In the genomic region with DNA sequence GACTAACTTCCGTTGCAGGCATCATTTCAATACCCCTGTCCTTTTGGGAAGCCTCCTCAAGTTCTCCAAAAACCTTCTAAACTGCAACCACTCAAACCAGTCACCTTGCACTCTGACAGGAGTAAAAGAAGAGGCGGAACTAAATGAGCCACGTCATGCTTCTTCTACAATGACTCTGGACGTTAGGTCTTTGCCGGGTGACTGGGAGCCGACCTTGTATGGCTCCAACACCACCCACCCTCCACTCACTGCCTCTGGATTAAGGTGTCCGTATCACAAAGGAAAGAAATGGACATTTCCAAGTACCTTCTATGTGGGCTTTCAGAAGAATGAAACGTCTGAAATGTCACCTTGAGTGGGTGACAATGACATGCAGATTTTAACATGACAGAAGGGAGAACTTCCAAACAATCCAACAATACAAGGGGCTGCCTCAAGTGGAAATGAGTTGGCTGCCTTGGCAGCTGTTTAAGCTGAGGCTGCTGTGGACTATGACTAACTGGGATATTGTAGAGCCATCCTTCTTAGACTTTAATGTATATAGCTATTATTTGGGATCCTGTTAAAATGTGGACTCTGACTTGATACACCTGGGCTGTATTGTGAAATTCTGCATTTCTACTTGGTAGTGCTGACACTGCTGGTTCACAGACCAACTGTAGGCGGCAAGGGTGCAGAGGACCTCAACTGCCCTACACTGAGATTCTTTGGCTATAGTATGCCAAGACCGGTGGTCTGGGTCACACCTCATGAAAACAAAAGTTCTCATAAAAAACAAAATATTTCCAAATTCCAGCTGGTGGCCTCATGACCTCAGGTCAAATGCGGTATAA, we compare ENCODE assay signal across 2 cellular contexts.
TF ChIP-seq lines count a peak whose summit lies in the region.

No MANE protein-coding gene starts in this region.

TF ChIP-seq in liver, 16 proteins besides CTCF, POLR2A, EP300 and RAD21 (continued from another document):
- TF ChIP-seq REST (IDR thresholded peaks at IDR 0.05) (no peak), SP1 (IDR thresholded peaks at IDR 0.05) (no peak), TAF1 (conservative IDR thresholded peaks at IDR 0.05) (no peak), HNF4A (conservative IDR thresholded peaks at IDR 0.05) (peak; percentile 38 to 48)
TF ChIP-seq in liver: peak in this region for 2.

TF ChIP-seq in SK-N-SH treated with all-trans-retinoic acid at 6 μM for 48 hours, 23 proteins besides CTCF, POLR2A, EP300 and RAD21 (continued from another document):
- TF ChIP-seq PATZ1 (CRISPR knock-in tag; IDR thresholded peaks at IDR 0.05; ENCODE audit: borderline replicate concordance) (no peak), TOX (CRISPR knock-in tag; IDR thresholded peaks at IDR 0.05; ENCODE audit: borderline replicate concordance) (no peak)
